In genomic region chr6:166584813-166585429, GRCh38 we compare ENCODE assay signal across 14 cellular contexts.
"Had no signal": no experiment of that assay in that cellular context is flagged by ENCODE, and none has a peak within 500 bp of the region (broad histone marks: within the 10 kb centered on the region; RNA-seq: fewer than 3 reads in every experiment).

No MANE protein-coding gene starts in this region.

- H3K4me3 ChIP-seq: adrenal gland, coronary artery, esophagus muscularis mucosa, mucosa of descending colon, thyroid gland had no signal

- ATAC-seq: foreskin keratinocyte; mucosa of descending colon; naive thymus-derived CD4-positive, alpha-beta T cell; stimulated activated effector memory CD8-positive, alpha-beta T cell treated with anti-CD3 and anti-CD28 coated beads, Interleukin-12 subunit alpha, Interleukin-12 subunit beta, amount 100 ng/mL, for 72 hours had no signal

- DNase-seq: activated CD4-positive, CD25-positive, alpha-beta regulatory T cell treated with anti-CD3 and anti-CD28 coated beads, Interleukin-2, amount 50 U/mL, for 72 hours; activated T-cell treated with anti-CD3 and anti-CD28 coated beads, Interleukin-2, amount 50 U/mL, for 24 hours; adrenal gland; effector CD4-positive, alpha-beta T cell; foreskin keratinocyte; glutamatergic neuron; left ventricle myocardium superior; mucosa of descending colon; naive thymus-derived CD4-positive, alpha-beta T cell; T-helper 9 cell; thyroid gland had no signal
